15 cellular contexts compared by ENCODE assay signal in genomic region chr1:109932679-109933078, GRCh38.
"Had no signal": no experiment of that assay in that cellular context is flagged by ENCODE, and none has a peak within 500 bp of the region (broad histone marks: within the 10 kb centered on the region; RNA-seq: fewer than 3 reads in every experiment).

No MANE protein-coding gene starts in this region.

- ATAC-seq: foreskin keratinocyte; natural killer cell; stimulated activated naive CD8-positive, alpha-beta T cell treated with anti-CD3 and anti-CD28 coated beads, Interleukin-15, amount 100 ng/mL, for 72 hours had no signal

- H3K27ac ChIP-seq: foreskin keratinocyte, thoracic aorta had no signal

- H3K27ac Mint-ChIP-seq: activated naive CD8-positive, alpha-beta T cell treated with anti-CD3 and anti-CD28 coated beads for 36 hours; activated T-cell treated with anti-CD3 and anti-CD28 coated beads, Interleukin-2, amount 50 U/mL, for 24 hours; immature natural killer cell; natural killer cell had no signal

- H3K4me3 ChIP-seq: thoracic aorta had no signal

- H3K4me3 Mint-ChIP-seq: activated naive CD8-positive, alpha-beta T cell treated with anti-CD3 and anti-CD28 coated beads for 36 hours; activated T-cell treated with anti-CD3 and anti-CD28 coated beads, Interleukin-2, amount 50 U/mL, for 24 hours; immature natural killer cell; natural killer cell; stimulated activated naive CD8-positive, alpha-beta T cell treated with anti-CD3 and anti-CD28 coated beads, Interleukin-15, amount 100 ng/mL, for 72 hours had no signal

- FAIRE-seq: bronchial epithelial cell, endothelial cell of umbilical vein, urothelium cell line had no signal

- DNase-seq: activated CD4-positive, CD25-positive, alpha-beta regulatory T cell treated with anti-CD3 and anti-CD28 coated beads, Interleukin-2, amount 50 U/mL, for 72 hours; activated gamma-delta T cell; activated naive CD8-positive, alpha-beta T cell treated with anti-CD3 and anti-CD28 coated beads for 36 hours; activated T-cell treated with anti-CD3 and anti-CD28 coated beads, Interleukin-2, amount 50 U/mL, for 24 hours; aorta; foreskin keratinocyte; immature natural killer cell; natural killer cell; stimulated activated CD4-positive, alpha-beta T cell treated with anti-CD3 and anti-CD28 coated beads, Interleukin-4, amount 100 ng/mL, for 1 hour; stimulated activated CD8-positive, alpha-beta memory T cell treated with anti-CD3 and anti-CD28 coated beads, Interleukin-4, amount 100 ng/mL, for 48 hours; stimulated activated naive CD8-positive, alpha-beta T cell treated with anti-CD3 and anti-CD28 coated beads, Interleukin-15, amount 100 ng/mL, for 72 hours had no signal

- H3K27me3 ChIP-seq: foreskin keratinocyte had no signal

- H3K27me3 Mint-ChIP-seq: activated naive CD8-positive, alpha-beta T cell treated with anti-CD3 and anti-CD28 coated beads for 36 hours; activated T-cell treated with anti-CD3 and anti-CD28 coated beads, Interleukin-2, amount 50 U/mL, for 24 hours; stimulated activated naive CD8-positive, alpha-beta T cell treated with anti-CD3 and anti-CD28 coated beads, Interleukin-15, amount 100 ng/mL, for 72 hours had no signal
